In genomic region chr1:3209201-3209600, GRCh38 we compare ENCODE assay signal across 24 cellular contexts.
DNase-seq lines count a peak whose midpoint lies in the region; ATAC-seq, FAIRE-seq and TF ChIP-seq lines count a peak whose summit lies in the region.
"Had no signal": no experiment of that assay in that cellular context is flagged by ENCODE, and none has a peak within 500 bp of the region (broad histone marks: within the 10 kb centered on the region; RNA-seq: fewer than 3 reads in every experiment).

No MANE protein-coding gene starts in this region.

- H3K27me3 ChIP-seq in body of pancreas = no peaks in the 10 kb centered on the region
- H3K27me3 ChIP-seq in neuronal stem cell (ENCODE audit: control insufficient read depth in 3 of 3, insufficient read depth in 3 of 3, low read depth in 1 of 3, low read length in 3 of 3) = peaks cover 0 to 56% (median 0%) of the 10 kb centered on the region in 3 experiments
- H3K27me3 ChIP-seq in neural progenitor cell = no peaks in the 10 kb centered on the region

- ATAC-seq in body of pancreas = no peak
- ATAC-seq in GM18519 (IDR thresholded peaks at IDR 0.05; ENCODE audit: low FRiP score, unreplicated experiment) = no peak
- ATAC-seq: CD8-positive, alpha-beta T cell; GM23338; HCT116 had no signal

- no peak overlapping the region for H2BK5ac ChIP-seq in neuronal stem cell (ENCODE audit: low read length)

- no peak overlapping the region for H2BK120ac ChIP-seq in neuronal stem cell (ENCODE audit: low read depth, low read length)

- H3K4me1 ChIP-seq in HEK293 (ENCODE audit: control insufficient read depth, insufficient read depth, low read length) (no peaks in the 10 kb centered on the region), body of pancreas (peaks cover 50% of the 10 kb centered on the region), kidney (ENCODE audit: control insufficient read depth in 1 of 2, insufficient read depth in 1 of 2, low read depth in 1 of 2, low read length in 2 of 2) (peaks cover 10 to 18% of the 10 kb centered on the region in 2 donors), neuronal stem cell (ENCODE audit: control insufficient read depth in 2 of 2, insufficient read depth in 1 of 2, low read depth in 1 of 2, low read length in 2 of 2) (peaks cover 0 to 47% of the 10 kb centered on the region in 2 donors), neural progenitor cell (peaks cover 42% of the 10 kb centered on the region)
- H3K4me1 ChIP-seq: Caco-2 had no signal

- no peaks in the 10 kb centered on the region for H3K9me3 ChIP-seq in HEK293 (ENCODE audit: control insufficient read depth, insufficient read depth, low read depth, low read length)
- no peaks in the 10 kb centered on the region for H3K9me3 ChIP-seq in body of pancreas
- H3K9me3 ChIP-seq in kidney (ENCODE audit: control insufficient read depth in 1 of 2, low read length in 2 of 2) = no peaks in the 10 kb centered on the region
- no peaks in the 10 kb centered on the region for H3K9me3 ChIP-seq in neuronal stem cell (replicated peaks in 1 of 2; ENCODE audit: control insufficient read depth in 2 of 2, insufficient read depth in 1 of 2, low read depth in 1 of 2, low read length in 2 of 2)
- H3K9me3 ChIP-seq in neural progenitor cell (ENCODE audit: low read depth) = no peaks in the 10 kb centered on the region
- H3K9me3 ChIP-seq: BLaER1, Caco-2 had no signal

- CTCF ChIA-PET in HEK293 (lab: Yijun Ruan, JAX) = no interaction called here

- no peak for TF ChIP-seq CTCF in HEK293 (tag by site-specific recombination; IDR thresholded peaks at IDR 0.05)
- TF ChIP-seq CTCF in body of pancreas (IDR thresholded peaks at IDR 0.05) = no peak
- no peak for TF ChIP-seq CTCF in kidney (IDR thresholded peaks at IDR 0.05; ENCODE audit: borderline replicate concordance, extremely low read depth, insufficient read depth)
- no peak for TF ChIP-seq CTCF in neural progenitor cell (IDR thresholded peaks at IDR 0.05)
- no peak for TF ChIP-seq CTCF in GM13977 (IDR thresholded peaks at IDR 0.05; ENCODE audit: extremely low read depth, insufficient read depth, missing control alignments)

- peak overlapping the region; percentile 2 for H2BK15ac ChIP-seq in neuronal stem cell (ENCODE audit: low read length)

- peaks cover 2% of the 10 kb centered on the region for H3K36me3 Mint-ChIP-seq in neural progenitor cell
- H3K36me3 Mint-ChIP-seq: CD4-positive, CD25-positive, alpha-beta regulatory T cell; CD8-positive, alpha-beta T cell had no signal

- in situ Hi-C loops in GM13977 (cut with MboI; ENCODE audit: low pct_unique_long_range_greater_than_20kb, low sequenced_read_pairs, unreplicated experiment) = no loop called here

- H3K4ac ChIP-seq in neuronal stem cell (ENCODE audit: low read length) = no peak overlapping the region

- no peak overlapping the region for H4K8ac ChIP-seq in neuronal stem cell (ENCODE audit: low read depth, low read length)

- FAIRE-seq in kidney (lab: Jason Lieb, UNC) = no peak
- FAIRE-seq: A204.1, G401.6, GM12892 had no signal

- no peak overlapping the region for H2AFZ ChIP-seq in neuronal stem cell (ENCODE audit: low read length)
- H2AFZ ChIP-seq in neural progenitor cell (replicated peaks) = no peak overlapping the region
- H2AFZ ChIP-seq: GM23338 had no signal

- H3K27me3 Mint-ChIP-seq in neural progenitor cell (ENCODE audit: insufficient read depth, low read depth) = peaks cover 6% of the 10 kb centered on the region
- H3K27me3 Mint-ChIP-seq: B cell; CD4-positive, CD25-positive, alpha-beta regulatory T cell had no signal

- peaks cover 39% of the 10 kb centered on the region for H3F3A ChIP-seq in neural progenitor cell (ENCODE audit: low read depth)

- no peaks in the 10 kb centered on the region for H3K79me2 ChIP-seq in neural progenitor cell (ENCODE audit: low read depth)

- peak overlapping the region; percentile 86 for H3K18ac ChIP-seq in neuronal stem cell (ENCODE audit: low read length)

- H3K9ac ChIP-seq in kidney (ENCODE audit: low read length in 2 of 2) (peak overlapping the region in 1 of 2 donors; percentile 55), neuronal stem cell (ENCODE audit: low read depth, low read length, poor library complexity) (no peak overlapping the region), neural progenitor cell (no peak overlapping the region)
- H3K9ac ChIP-seq: BLaER1 had no signal

- peak overlapping the region; percentile 39 for H3K14ac ChIP-seq in neuronal stem cell (ENCODE audit: low read length)

- H3K4me2 ChIP-seq in neuronal stem cell (ENCODE audit: insufficient read depth, low read length, poor library complexity, severe bottlenecking) (no peak overlapping the region), neural progenitor cell (no peak overlapping the region)
- H3K4me2 ChIP-seq: BLaER1, GM23338 had no signal

- 60 to 70% methylated on average over 12 to 19 of the region's 19 CpGs for WGBS in body of pancreas, 2 donors
- WGBS in neuronal stem cell (ENCODE audit: extremely low coverage in 2 of 2, insufficient read length in 2 of 2, insufficient replicate concordance in 1 of 2), 2 donors = no CpG with 5 or more reads among the region's 19 CpGs

- POLR2A ChIA-PET in HEK293 (lab: Yijun Ruan, JAX) = no interaction called here

- H3K27ac ChIP-seq in HEK293 (ENCODE audit: extremely low read depth, low read depth, low read length) = no peak overlapping the region
- H3K27ac ChIP-seq in body of pancreas = peak overlapping the region in 3 of 4 donors; percentile 37 to 64 (median 62)
- H3K27ac ChIP-seq in kidney (ENCODE audit: low read depth in 2 of 2, low read length in 2 of 2) = peak overlapping the region; percentile 66 to 86
- H3K27ac ChIP-seq in neuronal stem cell (replicated peaks; ENCODE audit: low read length) = no peak overlapping the region
- H3K27ac ChIP-seq in neural progenitor cell = no peak overlapping the region
- H3K27ac ChIP-seq: 22Rv1, BLaER1, C4-2B had no signal

- no peak overlapping the region for H3K27ac Mint-ChIP-seq in neural progenitor cell
- H3K27ac Mint-ChIP-seq: B cell; CD4-positive, CD25-positive, alpha-beta regulatory T cell; CD8-positive, alpha-beta T cell; GM23338; H9; HFFc6 had no signal

- peak overlapping the region; percentile 20 for H2AK5ac ChIP-seq in neuronal stem cell (ENCODE audit: low read depth, low read length)

- intact Hi-C loops in body of pancreas (cut with DNase I) (no loop called here), kidney (cut with DNase I) (no loop called here)

- H3K4me3 Mint-ChIP-seq in neural progenitor cell = no peak overlapping the region
- H3K4me3 Mint-ChIP-seq: B cell; CD4-positive, CD25-positive, alpha-beta regulatory T cell; CD8-positive, alpha-beta T cell; GM23338; H9; HFFc6 had no signal

- H3K4me3 ChIP-seq in HEK293 (ENCODE audit: low read depth, low read length) (no peak overlapping the region), body of pancreas (no peak overlapping the region), kidney (ENCODE audit: low read length in 2 of 2) (no peak overlapping the region), neuronal stem cell (ENCODE audit: low read length in 2 of 2) (no peak overlapping the region), neural progenitor cell (no peak overlapping the region)
- H3K4me3 ChIP-seq: BLaER1, GM23338 had no signal

- H3K36me3 ChIP-seq in HEK293 (ENCODE audit: control insufficient read depth in 2 of 2, insufficient read depth in 1 of 2, low read length in 2 of 2) (no peaks in the 10 kb centered on the region), body of pancreas (replicated peaks in 1 of 2; ENCODE audit: insufficient read depth in 1 of 2, low read depth in 2 of 2) (no peaks in the 10 kb centered on the region), kidney (ENCODE audit: control insufficient read depth in 1 of 2, insufficient read depth in 2 of 2, low read length in 2 of 2) (no peaks in the 10 kb centered on the region), neuronal stem cell (replicated peaks in 1 of 2; ENCODE audit: control insufficient read depth in 2 of 2, insufficient read depth in 2 of 2, low read length in 2 of 2) (peaks cover 0 to 1% of the 10 kb centered on the region in 2 donors), neural progenitor cell (no peaks in the 10 kb centered on the region)
- H3K36me3 ChIP-seq: BLaER1 had no signal

- DNase-seq in body of pancreas (no peak), kidney (no peak), neuronal stem cell (ENCODE audit: low spot score) (no peak), neural progenitor cell (ENCODE audit: low spot score) (no peak), GM13977 (ENCODE audit: low spot score) (no peak)
- no peak for DNase-seq in stimulated activated CD4-positive, alpha-beta T cell treated with anti-CD3 and anti-CD28 coated beads, Interleukin-15, amount 100 ng/mL, for 24 hours
- DNase-seq: Caco-2; CD4-positive, CD25-positive, alpha-beta regulatory T cell; CD8-positive, alpha-beta T cell; DMS153; DND-41; H9; HFFc6 had no signal

- no peak overlapping the region for H4K91ac ChIP-seq in neuronal stem cell (ENCODE audit: low read depth, low read length, poor library complexity)

- peaks cover 56% of the 10 kb centered on the region for H3K4me1 Mint-ChIP-seq in neural progenitor cell
- H3K4me1 Mint-ChIP-seq: B cell; CD4-positive, CD25-positive, alpha-beta regulatory T cell had no signal

- TF ChIP-seq POLR2A in body of pancreas (IDR thresholded peaks at IDR 0.05) = no peak

- no peak overlapping the region for H3K23ac ChIP-seq in neuronal stem cell (ENCODE audit: low read depth, low read length, poor library complexity)

- H4K20me1 ChIP-seq in neural progenitor cell (ENCODE audit: low read depth) = no peaks in the 10 kb centered on the region
- H4K20me1 ChIP-seq: BLaER1 had no signal

- no peaks in the 10 kb centered on the region for H3K9me3 Mint-ChIP-seq in neural progenitor cell
- H3K9me3 Mint-ChIP-seq: CD4-positive, CD25-positive, alpha-beta regulatory T cell; CD8-positive, alpha-beta T cell; GM23338; H9 had no signal

- H3K79me1 ChIP-seq in neuronal stem cell (ENCODE audit: low read depth, low read length) = no peaks in the 10 kb centered on the region

- no peak overlapping the region for H2BK12ac ChIP-seq in neuronal stem cell (ENCODE audit: low read length)

TF ChIP-seq in HEK293, 187 proteins besides CTCF, POLR2A, EP300 and RAD21:
- TF ChIP-seq ZNF280C (tag by site-specific recombination; IDR thresholded peaks at IDR 0.05) = no peak
- peak; percentile 59 for TF ChIP-seq GLIS1 (tag by site-specific recombination; IDR thresholded peaks at IDR 0.05)

Comparison
In these comparisons a context has a peak if more than half of its experiments do, and no peak if none do; other contexts are left out.
1. H3K27ac ChIP-seq: peak in body of pancreas (3 of 4) and kidney (2 of 2); none in HEK293 (single experiment), neuronal stem cell (single experiment) and neural progenitor cell (single experiment).